In genomic region chr6:32969685-32970412, GRCh38 we compare ENCODE assay signal across 8 cellular contexts. TPM values are rescaled to one million over a fixed set of nuclear protein-coding genes. Genes with fewer than 3 reads are reported as not detected.
DNase-seq lines count a peak whose midpoint lies in the region; ATAC-seq lines count a peak whose summit lies in the region.

No MANE protein-coding gene starts in this region.

- H3K79me1 ChIP-seq in mesenchymal stem cell (replicated peaks; ENCODE audit: low read length, poor library complexity, severe bottlenecking): peaks cover 3% of the 10 kb centered on the region

- peak overlapping the region; percentile 99 to 100 for H3K4ac ChIP-seq in mesenchymal stem cell (ENCODE audit: low read depth in 1 of 2, low read length in 2 of 2)

- peak; percentile 98 for DNase-seq in GM23248
- peak; percentile 76 to 77 for DNase-seq in NCI-H526 (lab: John Stamatoyannopoulos, UW)
- DNase-seq in activated CD4-positive, alpha-beta T cell treated with anti-CD3 and anti-CD28 coated beads, Interleukin-2, amount 50 U/mL, for 4 hours: peak; percentile 63 to 64
- peak; percentile 87 for DNase-seq in ecto neural progenitor cell (ENCODE audit: low spot score)
- peak; percentile 95 for DNase-seq in mesenchymal stem cell
- peak; percentile 51 for DNase-seq in stimulated activated CD8-positive, alpha-beta memory T cell treated with anti-CD3 and anti-CD28 coated beads, Interleukin-15, amount 100 ng/mL, for 24 hours (ENCODE audit: low read depth)

- peak overlapping the region; percentile 100 for H4K8ac ChIP-seq in mesenchymal stem cell (ENCODE audit: low read length)

- peak overlapping the region; percentile 92 for H2BK5ac ChIP-seq in mesenchymal stem cell (ENCODE audit: low read depth, low read length, poor library complexity, severe bottlenecking)

- H4K20me1 ChIP-seq in GM23248 (ENCODE audit: insufficient read depth): peaks cover 22% of the 10 kb centered on the region

- in situ Hi-C loops in GM23248 (cut with MboI): no loop called here

- H2BK12ac ChIP-seq in mesenchymal stem cell (ENCODE audit: low read length in 2 of 2): peak overlapping the region; percentile 78 to 99

- H3K36me3 ChIP-seq in ACC112 (ENCODE audit: insufficient read depth, low read length): peaks cover 29% of the 10 kb centered on the region
- peaks cover 24% of the 10 kb centered on the region for H3K36me3 ChIP-seq in GM23248 (ENCODE audit: low read depth)
- peaks cover 16 to 23% of the 10 kb centered on the region in 2 experiments for H3K36me3 ChIP-seq in mesenchymal stem cell (ENCODE audit: control insufficient read depth in 1 of 2, insufficient read depth in 2 of 2, low read depth in 1 of 2, low read length in 2 of 2)

- H3K9ac ChIP-seq in GM23248 (peak overlapping the region; percentile 99), mesenchymal stem cell (ENCODE audit: low read length) (peak overlapping the region; percentile 100)

- peak overlapping the region; percentile 100 for H2BK120ac ChIP-seq in mesenchymal stem cell (ENCODE audit: low read depth, low read length)

- no peaks in the 10 kb centered on the region for H3K27me3 ChIP-seq in ACC112 (ENCODE audit: insufficient read depth, low read length)
- H3K27me3 ChIP-seq in GM23248 (replicated peaks; ENCODE audit: insufficient read depth): no peaks in the 10 kb centered on the region
- H3K27me3 ChIP-seq in mesenchymal stem cell (ENCODE audit: control insufficient read depth in 1 of 2, insufficient read depth in 1 of 2, low read length in 2 of 2): no peaks in the 10 kb centered on the region

- peaks cover 74% of the 10 kb centered on the region for H3K79me2 ChIP-seq in ACC112 (ENCODE audit: control insufficient read depth, insufficient read depth, low read length, unreplicated experiment)
- peaks cover 62% of the 10 kb centered on the region for H3K79me2 ChIP-seq in GM23248 (ENCODE audit: insufficient read depth)

- H2AFZ ChIP-seq in ACC112 (ENCODE audit: low read length, unreplicated experiment) (no peak overlapping the region), GM23248 (no peak overlapping the region), mesenchymal stem cell (ENCODE audit: low read depth, low read length) (no peak overlapping the region)

- peaks cover 24% of the 10 kb centered on the region for H3K4me1 ChIP-seq in ACC112 (ENCODE audit: control insufficient read depth, insufficient read depth, low read length, unreplicated experiment)
- H3K4me1 ChIP-seq in GM23248 (ENCODE audit: insufficient read depth): peaks cover 20% of the 10 kb centered on the region
- peaks cover 4% of the 10 kb centered on the region for H3K4me1 ChIP-seq in mesenchymal stem cell (ENCODE audit: control insufficient read depth, insufficient read depth, low read depth, low read length)

- peak overlapping the region; percentile 83 for H2BK15ac ChIP-seq in mesenchymal stem cell (ENCODE audit: low read depth, poor library complexity, severe bottlenecking)

- peak overlapping the region; percentile 99 to 100 for H3K18ac ChIP-seq in mesenchymal stem cell (ENCODE audit: low read depth in 1 of 2, low read length in 2 of 2)

- H3K4me2 ChIP-seq in GM23248 (ENCODE audit: unreplicated experiment): peak overlapping the region; percentile 96
- H3K4me2 ChIP-seq in mesenchymal stem cell (ENCODE audit: low read length, poor library complexity, severe bottlenecking): peak overlapping the region; percentile 67

- peak overlapping the region; percentile 97 for H2AK5ac ChIP-seq in mesenchymal stem cell (ENCODE audit: low read length, severe bottlenecking)

- WGBS in GM23248 (ENCODE audit: low coverage in 1 of 2, low lambda C conversion rate in 2 of 2, missing lambda C conversion rate in 2 of 2), 2 experiments: 0 to 1% methylated on average over 17 to 19 of the region's 19 CpGs
- 0% methylated on average over 14 of the region's 19 CpGs for WGBS in mesenchymal stem cell

- peak overlapping the region; percentile 98 for H4K91ac ChIP-seq in mesenchymal stem cell (ENCODE audit: low read length)

- H3K4me3 ChIP-seq in ACC112 (ENCODE audit: low read depth, low read length): peak overlapping the region; percentile 87
- H3K4me3 ChIP-seq in GM23248: peak overlapping the region; percentile 87
- H3K4me3 ChIP-seq in mesenchymal stem cell (ENCODE audit: insufficient read depth in 1 of 2, low read depth in 1 of 2, low read length in 2 of 2): peak overlapping the region; percentile 69 to 96

- peaks cover 38% of the 10 kb centered on the region for H3F3A ChIP-seq in GM23248 (ENCODE audit: insufficient read depth)

- no peaks in the 10 kb centered on the region for H3K9me3 ChIP-seq in GM23248 (ENCODE audit: low read depth)
- no peaks in the 10 kb centered on the region for H3K9me3 ChIP-seq in mesenchymal stem cell (ENCODE audit: control insufficient read depth, low read length)

- H3K27ac ChIP-seq in ACC112 (ENCODE audit: low read depth, low read length) (peak overlapping the region; percentile 99), GM23248 (peak overlapping the region; percentile 100), mesenchymal stem cell (ENCODE audit: low read length, poor library complexity, severe bottlenecking) (peak overlapping the region; percentile 99)

- peak overlapping the region; percentile 90 to 91 for H3K23ac ChIP-seq in mesenchymal stem cell (ENCODE audit: low read length in 2 of 2)

- H3K14ac ChIP-seq in mesenchymal stem cell (ENCODE audit: low read length in 2 of 2): peak overlapping the region; percentile 97 to 98

- ATAC-seq in HG03520 (IDR thresholded peaks at IDR 0.05; ENCODE audit: unreplicated experiment): no peak

- no peaks in the 10 kb centered on the region for H3K9me2 ChIP-seq in GM23248 (ENCODE audit: insufficient read depth)

RNA-seq across cellular contexts. Expression of gene BRD2, which starts 1.5 kb away (rescaled TPM):
- total RNA-seq in GM23248 (2014; rRNA removed; shearing (Covaris generic)): 85.4 and 95.7 TPM in 2 replicates
- 99.9 and 105 TPM in 2 replicates for polyA plus RNA-seq in GM23248 (2016; fragmentation: Nextera tagmentation; extraction: Ambion mirVana)
- 132 TPM for polyA plus RNA-seq in mesenchymal stem cell (2013, experiment 1 of 2)
- 129 TPM for polyA plus RNA-seq in mesenchymal stem cell (2013, experiment 2 of 2)

RNA-seq across cellular contexts. Expression of gene HLA-DMA, which starts 17.0 kb away (rescaled TPM):
- total RNA-seq in GM23248 (2014; rRNA removed; shearing (Covaris generic)): 1.1 and 6.3 TPM in 2 replicates
- 5.6 and 6.2 TPM in 2 replicates for polyA plus RNA-seq in GM23248 (2016; fragmentation: Nextera tagmentation; extraction: Ambion mirVana)
- 12.4 TPM for polyA plus RNA-seq in mesenchymal stem cell (2013, experiment 1 of 2)
- 12.7 TPM for polyA plus RNA-seq in mesenchymal stem cell (2013, experiment 2 of 2)

RNA-seq across cellular contexts. Expression of gene HLA-DMB, which starts 29.0 kb away (rescaled TPM):
- total RNA-seq in GM23248 (2014; rRNA removed; shearing (Covaris generic)): not detected in 2 replicates
- 0.46 TPM in 1 of 2 replicates, not detected in the other for polyA plus RNA-seq in GM23248 (2016; fragmentation: Nextera tagmentation; extraction: Ambion mirVana)
- 1.5 TPM for polyA plus RNA-seq in mesenchymal stem cell (2013, experiment 1 of 2)
- 1.7 TPM for polyA plus RNA-seq in mesenchymal stem cell (2013, experiment 2 of 2)

RNA-seq across cellular contexts. Expression of gene HLA-DOA, which starts 39.5 kb away (rescaled TPM):
- not detected in 2 replicates for total RNA-seq in GM23248 (2014; rRNA removed; shearing (Covaris generic))
- polyA plus RNA-seq in GM23248 (2016; fragmentation: Nextera tagmentation; extraction: Ambion mirVana): 0.18 TPM in 1 of 2 replicates, not detected in the other
- 0.22 TPM for polyA plus RNA-seq in mesenchymal stem cell (2013, experiment 1 of 2)
- polyA plus RNA-seq in mesenchymal stem cell (2013, experiment 2 of 2): 0.04 TPM
